8 cellular contexts compared by ENCODE assay signal in the genomic region with DNA sequence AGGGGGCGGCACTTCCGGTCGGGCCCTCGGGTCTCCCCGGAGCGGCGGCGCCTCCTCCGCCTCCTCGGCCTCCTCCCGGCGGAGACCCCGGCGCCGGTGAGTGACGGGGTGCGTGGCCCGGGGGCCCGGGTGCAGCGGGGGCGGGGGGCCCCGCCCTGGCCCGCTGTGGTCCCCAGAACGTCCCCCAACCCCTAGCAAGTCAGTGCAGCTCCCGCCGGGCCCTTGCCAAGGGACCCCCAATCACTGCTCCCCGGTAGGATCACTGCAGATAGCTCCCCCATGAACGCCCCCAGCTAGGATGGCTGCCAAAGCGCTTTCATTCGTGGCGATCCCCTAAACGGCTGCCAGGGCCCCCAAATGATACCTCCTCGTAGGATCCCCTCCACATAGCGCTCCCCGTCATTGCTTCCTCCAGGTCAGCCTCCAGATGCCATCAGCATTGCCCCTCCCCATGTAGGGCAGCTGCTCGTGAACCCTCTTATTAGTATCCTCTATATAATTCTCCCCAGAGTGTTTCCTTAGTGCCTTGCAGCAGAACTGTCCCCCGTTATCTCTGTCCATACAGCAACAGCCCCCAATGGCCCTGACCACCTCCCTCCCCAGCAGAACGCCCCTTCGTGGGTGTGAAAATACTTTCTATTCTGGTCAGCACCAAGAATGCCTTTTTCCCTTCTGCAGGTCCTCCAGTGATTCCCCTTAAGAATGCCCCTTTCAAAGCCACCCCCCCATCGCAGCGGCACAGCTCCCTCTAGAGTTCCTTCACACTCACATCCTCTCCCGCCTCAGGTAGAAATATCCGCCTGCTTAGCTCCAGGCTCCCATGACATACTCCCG. TPM values are rescaled to one million over a fixed set of nuclear protein-coding genes. Genes with fewer than 3 reads are reported as not detected.
DNase-seq lines count a peak whose midpoint lies in the region; ATAC-seq and TF ChIP-seq lines count a peak whose summit lies in the region.

A gene (plus strand): TSS at position 11 of the 834 bp plus-strand sequence. CDS start 7,972 bp downstream, outside the sequence.

- H3K27ac Mint-ChIP-seq in activated naive CD4-positive, alpha-beta T cell treated with anti-CD3 and anti-CD28 coated beads, Interleukin-2, amount 50 U/mL, for 24 hours, result peak within 1 kb of the TSS; percentile 93

- no peaks in the 10 kb centered on the region for H3K9me3 ChIP-seq in thoracic aorta

- peaks cover 61% of the 10 kb centered on the region for H3K4me1 Mint-ChIP-seq in activated naive CD4-positive, alpha-beta T cell treated with anti-CD3 and anti-CD28 coated beads, Interleukin-2, amount 50 U/mL, for 24 hours

- no peaks in the 10 kb centered on the region for H3K27me3 Mint-ChIP-seq in activated naive CD4-positive, alpha-beta T cell treated with anti-CD3 and anti-CD28 coated beads, Interleukin-2, amount 50 U/mL, for 24 hours

- H3K9me3 Mint-ChIP-seq in activated naive CD4-positive, alpha-beta T cell treated with anti-CD3 and anti-CD28 coated beads, Interleukin-2, amount 50 U/mL, for 24 hours, result no peaks in the 10 kb centered on the region

- DNase-seq in COLO829 (ENCODE audit: low spot score) (peak; percentile 69), M059J (ENCODE audit: low read depth) (peak; percentile 83), SK-MEL-5 (ENCODE audit: low read depth, low spot score) (peak; percentile 82), glomerular endothelial cell (ENCODE audit: extremely low read depth, low read depth, low spot score) (no peak), occipital lobe (lab: John Stamatoyannopoulos, UW) (peak; percentile 48), thoracic aorta (ENCODE audit: low spot score) (no peak)

- peaks cover 4% of the 10 kb centered on the region for H3K36me3 Mint-ChIP-seq in activated naive CD4-positive, alpha-beta T cell treated with anti-CD3 and anti-CD28 coated beads, Interleukin-2, amount 50 U/mL, for 24 hours

- H3K4me3 Mint-ChIP-seq in activated naive CD4-positive, alpha-beta T cell treated with anti-CD3 and anti-CD28 coated beads, Interleukin-2, amount 50 U/mL, for 24 hours, result peak within 1 kb of the TSS; percentile 97

- ATAC-seq in GM21528 (IDR thresholded peaks at IDR 0.05; ENCODE audit: low FRiP score, unreplicated experiment) (peak; percentile 21), thoracic aorta (ENCODE audit: insufficient number of reproducible peaks, low FRiP score, low read depth) (peak; percentile 46)

- peaks cover 17 to 31% of the 10 kb centered on the region in 2 donors for H3K4me1 ChIP-seq in thoracic aorta (ENCODE audit: control insufficient read depth in 1 of 2, low read depth in 2 of 2)

- in situ Hi-C loops in SK-MEL-5 (cut with HindIII; ENCODE audit: low pct_unique_long_range_greater_than_20kb, low sequenced_read_pairs), result no loop called here

- H3K36me3 ChIP-seq in thoracic aorta, result peaks cover 8% of the 10 kb centered on the region

- peak within 1 kb of the TSS; percentile 94 for H3K27ac ChIP-seq in thoracic aorta

- peak; percentile 53 for TF ChIP-seq CTCF in thoracic aorta (IDR thresholded peaks at IDR 0.05)

- no peaks in the 10 kb centered on the region for H3K27me3 ChIP-seq in thoracic aorta (replicated peaks; ENCODE audit: insufficient read depth)

- H3K4me3 ChIP-seq in thoracic aorta, result peak within 1 kb of the TSS; percentile 88

RNA-seq across cellular contexts. Expression of the gene that starts here (rescaled TPM):
- 1.4 and 2.5 TPM in 2 replicates for total RNA-seq in M059J (2014; rRNA removed; shearing (Covaris generic))
- 0.69 and 0.85 TPM in 2 replicates for total RNA-seq in SK-MEL-5 (2014; rRNA removed; shearing (Covaris generic))
- polyA plus RNA-seq in SK-MEL-5 (2015; cell fraction: cytosol; rRNA removed), result 7.4 and 10.0 TPM in 2 replicates
- polyA plus RNA-seq in SK-MEL-5 (2015; cell fraction: nucleus; rRNA removed), result 4.5 and 9.0 TPM in 2 replicates
- total RNA-seq in glomerular endothelial cell, result 5.7 and 13.1 TPM in 2 replicates
- 1.2 TPM for total RNA-seq in occipital lobe
- 10 to 100 TPM; 11.9 to 14.5 TPM for total RNA-seq in thoracic aorta

Comparison
In these comparisons a context has a peak if more than half of its experiments do, and no peak if none do; other contexts are left out.
1. DNase-seq: peak in COLO829 (single experiment), M059J (single experiment), SK-MEL-5 (single experiment) and occipital lobe (single experiment); none in glomerular endothelial cell (single experiment) and thoracic aorta (single experiment).